4 cellular contexts compared by ENCODE assay signal in the genomic region with DNA sequence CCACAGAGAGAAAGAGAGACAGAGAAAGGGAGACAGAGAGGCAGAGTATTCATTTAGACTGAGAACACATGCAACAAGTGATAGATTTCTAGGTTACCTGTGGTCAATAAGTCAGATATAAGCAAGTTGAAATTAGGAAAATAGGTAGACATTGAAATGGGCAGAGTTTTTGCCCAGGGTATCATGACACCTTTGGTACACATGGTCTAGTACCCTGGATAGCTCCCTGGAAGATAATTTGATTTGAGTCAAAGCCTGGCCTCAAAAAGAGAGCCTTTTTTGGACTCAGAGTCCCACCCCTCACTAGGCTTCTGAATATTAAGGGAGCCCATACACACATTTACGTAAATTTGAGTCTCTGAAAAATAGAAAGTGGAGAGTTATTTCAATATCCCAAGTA.
TF ChIP-seq lines count a peak whose summit lies in the region.

No MANE protein-coding gene starts in this region.

TF ChIP-seq in SK-N-SH, 30 proteins besides CTCF, POLR2A, EP300 and RAD21 (continued from another document):
- TF ChIP-seq, protein P1, sequence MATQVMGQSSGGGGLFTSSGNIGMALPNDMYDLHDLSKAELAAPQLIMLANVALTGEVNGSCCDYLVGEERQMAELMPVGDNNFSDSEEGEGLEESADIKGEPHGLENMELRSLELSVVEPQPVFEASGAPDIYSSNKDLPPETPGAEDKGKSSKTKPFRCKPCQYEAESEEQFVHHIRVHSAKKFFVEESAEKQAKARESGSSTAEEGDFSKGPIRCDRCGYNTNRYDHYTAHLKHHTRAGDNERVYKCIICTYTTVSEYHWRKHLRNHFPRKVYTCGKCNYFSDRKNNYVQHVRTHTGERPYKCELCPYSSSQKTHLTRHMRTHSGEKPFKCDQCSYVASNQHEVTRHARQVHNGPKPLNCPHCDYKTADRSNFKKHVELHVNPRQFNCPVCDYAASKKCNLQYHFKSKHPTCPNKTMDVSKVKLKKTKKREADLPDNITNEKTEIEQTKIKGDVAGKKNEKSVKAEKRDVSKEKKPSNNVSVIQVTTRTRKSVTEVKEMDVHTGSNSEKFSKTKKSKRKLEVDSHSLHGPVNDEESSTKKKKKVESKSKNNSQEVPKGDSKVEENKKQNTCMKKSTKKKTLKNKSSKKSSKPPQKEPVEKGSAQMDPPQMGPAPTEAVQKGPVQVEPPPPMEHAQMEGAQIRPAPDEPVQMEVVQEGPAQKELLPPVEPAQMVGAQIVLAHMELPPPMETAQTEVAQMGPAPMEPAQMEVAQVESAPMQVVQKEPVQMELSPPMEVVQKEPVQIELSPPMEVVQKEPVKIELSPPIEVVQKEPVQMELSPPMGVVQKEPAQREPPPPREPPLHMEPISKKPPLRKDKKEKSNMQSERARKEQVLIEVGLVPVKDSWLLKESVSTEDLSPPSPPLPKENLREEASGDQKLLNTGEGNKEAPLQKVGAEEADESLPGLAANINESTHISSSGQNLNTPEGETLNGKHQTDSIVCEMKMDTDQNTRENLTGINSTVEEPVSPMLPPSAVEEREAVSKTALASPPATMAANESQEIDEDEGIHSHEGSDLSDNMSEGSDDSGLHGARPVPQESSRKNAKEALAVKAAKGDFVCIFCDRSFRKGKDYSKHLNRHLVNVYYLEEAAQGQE (IDR thresholded peaks at IDR 0.05; ENCODE audit: low read depth, low read length): peak; percentile 89
- TF ChIP-seq RCOR1 (IDR thresholded peaks at IDR 0.05; ENCODE audit: low read length) (no peak), RXRA (IDR thresholded peaks at IDR 0.05; ENCODE audit: borderline replicate concordance, low read depth) (no peak)

TF ChIP-seq in SK-N-SH treated with all-trans-retinoic acid at 6 μM for 48 hours, 23 proteins besides CTCF, POLR2A, EP300 and RAD21:
- TF ChIP-seq, protein P2, sequence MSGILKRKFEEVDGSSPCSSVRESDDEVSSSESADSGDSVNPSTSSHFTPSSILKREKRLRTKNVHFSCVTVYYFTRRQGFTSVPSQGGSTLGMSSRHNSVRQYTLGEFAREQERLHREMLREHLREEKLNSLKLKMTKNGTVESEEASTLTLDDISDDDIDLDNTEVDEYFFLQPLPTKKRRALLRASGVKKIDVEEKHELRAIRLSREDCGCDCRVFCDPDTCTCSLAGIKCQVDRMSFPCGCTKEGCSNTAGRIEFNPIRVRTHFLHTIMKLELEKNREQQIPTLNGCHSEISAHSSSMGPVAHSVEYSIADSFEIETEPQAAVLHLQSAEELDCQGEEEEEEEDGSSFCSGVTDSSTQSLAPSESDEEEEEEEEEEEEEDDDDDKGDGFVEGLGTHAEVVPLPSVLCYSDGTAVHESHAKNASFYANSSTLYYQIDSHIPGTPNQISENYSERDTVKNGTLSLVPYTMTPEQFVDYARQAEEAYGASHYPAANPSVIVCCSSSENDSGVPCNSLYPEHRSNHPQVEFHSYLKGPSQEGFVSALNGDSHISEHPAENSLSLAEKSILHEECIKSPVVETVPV (CRISPR knock-in tag; IDR thresholded peaks at IDR 0.05): no peak
- no peak for TF ChIP-seq PPARA (CRISPR knock-in tag; IDR thresholded peaks at IDR 0.05; ENCODE audit: borderline replicate concordance)
- TF ChIP-seq RARB (CRISPR knock-in tag; IDR thresholded peaks at IDR 0.05): no peak

TF ChIP-seq in HEK293, 187 proteins besides CTCF, POLR2A, EP300 and RAD21 (continued from another document):
- TF ChIP-seq, protein P1 (tag by site-specific recombination; IDR thresholded peaks at IDR 0.05): peak; percentile 89
- TF ChIP-seq, protein P3, sequence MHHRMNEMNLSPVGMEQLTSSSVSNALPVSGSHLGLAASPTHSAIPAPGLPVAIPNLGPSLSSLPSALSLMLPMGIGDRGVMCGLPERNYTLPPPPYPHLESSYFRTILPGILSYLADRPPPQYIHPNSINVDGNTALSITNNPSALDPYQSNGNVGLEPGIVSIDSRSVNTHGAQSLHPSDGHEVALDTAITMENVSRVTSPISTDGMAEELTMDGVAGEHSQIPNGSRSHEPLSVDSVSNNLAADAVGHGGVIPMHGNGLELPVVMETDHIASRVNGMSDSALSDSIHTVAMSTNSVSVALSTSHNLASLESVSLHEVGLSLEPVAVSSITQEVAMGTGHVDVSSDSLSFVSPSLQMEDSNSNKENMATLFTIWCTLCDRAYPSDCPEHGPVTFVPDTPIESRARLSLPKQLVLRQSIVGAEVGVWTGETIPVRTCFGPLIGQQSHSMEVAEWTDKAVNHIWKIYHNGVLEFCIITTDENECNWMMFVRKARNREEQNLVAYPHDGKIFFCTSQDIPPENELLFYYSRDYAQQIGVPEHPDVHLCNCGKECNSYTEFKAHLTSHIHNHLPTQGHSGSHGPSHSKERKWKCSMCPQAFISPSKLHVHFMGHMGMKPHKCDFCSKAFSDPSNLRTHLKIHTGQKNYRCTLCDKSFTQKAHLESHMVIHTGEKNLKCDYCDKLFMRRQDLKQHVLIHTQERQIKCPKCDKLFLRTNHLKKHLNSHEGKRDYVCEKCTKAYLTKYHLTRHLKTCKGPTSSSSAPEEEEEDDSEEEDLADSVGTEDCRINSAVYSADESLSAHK (tag by site-specific recombination; IDR thresholded peaks at IDR 0.05): no peak

TF ChIP-seq in GM12878, 131 proteins besides CTCF, POLR2A, EP300 and RAD21 (continued from another document):
- TF ChIP-seq, protein P1 (IDR thresholded peaks at IDR 0.05; ENCODE audit: low read depth, low read length): peak; percentile 68
